23 cellular contexts compared by ENCODE assay signal in genomic region chr11:73662445-73663157, GRCh38. TPM values are rescaled to one million over a fixed set of nuclear protein-coding genes. Genes with fewer than 3 reads are reported as not detected.
A peak's percentile ranks its signal among the peaks of the same experiment; 100 is the strongest.
DNase-seq lines count a peak whose midpoint lies in the region; ATAC-seq and TF ChIP-seq lines count a peak whose summit lies in the region.
"Had no signal": no experiment of that assay in that cellular context is flagged by ENCODE, and none has a peak within 500 bp of the region (broad histone marks: within the 10 kb centered on the region; RNA-seq: fewer than 3 reads in every experiment).

No MANE protein-coding gene starts in this region.

- H3K27ac Mint-ChIP-seq in T-helper 17 cell: no peak overlapping the region
- H3K27ac Mint-ChIP-seq in stimulated activated effector memory CD8-positive, alpha-beta T cell treated with anti-CD3 and anti-CD28 coated beads, Interleukin-12 subunit alpha, Interleukin-12 subunit beta, amount 100 ng/mL, for 72 hours: peak overlapping the region; percentile 59
- H3K27ac Mint-ChIP-seq: nephron had no signal

- peaks cover 24% of the 10 kb centered on the region for H3K4me1 Mint-ChIP-seq in T-helper 17 cell
- peaks cover 19% of the 10 kb centered on the region for H3K4me1 Mint-ChIP-seq in stimulated activated effector memory CD8-positive, alpha-beta T cell treated with anti-CD3 and anti-CD28 coated beads, Interleukin-12 subunit alpha, Interleukin-12 subunit beta, amount 100 ng/mL, for 72 hours

- H3K9me3 ChIP-seq in T-helper 17 cell (ENCODE audit: control insufficient read depth, low read length, poor library complexity, severe bottlenecking): no peaks in the 10 kb centered on the region
- H3K9me3 ChIP-seq: lower lobe of right lung, pancreas, suprapubic skin had no signal

- H3K4me3 ChIP-seq in fibroblast of the aortic adventitia (ENCODE audit: low read depth, low read length): no peak overlapping the region
- H3K4me3 ChIP-seq: lower lobe of right lung, pancreas, suprapubic skin had no signal

- H3K27me3 Mint-ChIP-seq in T-helper 17 cell: no peaks in the 10 kb centered on the region
- H3K27me3 Mint-ChIP-seq: activated naive CD8-positive, alpha-beta T cell treated with anti-CD3 and anti-CD28 coated beads for 36 hours had no signal

- TF ChIP-seq CTCF in fibroblast of the aortic adventitia (IDR thresholded peaks at IDR 0.05; ENCODE audit: insufficient read depth, low read length): no peak

- peaks cover 4% of the 10 kb centered on the region for H3K36me3 Mint-ChIP-seq in T-helper 17 cell (ENCODE audit: low read depth)
- H3K36me3 Mint-ChIP-seq in stimulated activated effector memory CD8-positive, alpha-beta T cell treated with anti-CD3 and anti-CD28 coated beads, Interleukin-12 subunit alpha, Interleukin-12 subunit beta, amount 100 ng/mL, for 72 hours: peaks cover 7% of the 10 kb centered on the region
- H3K36me3 Mint-ChIP-seq: activated naive CD8-positive, alpha-beta T cell treated with anti-CD3 and anti-CD28 coated beads for 36 hours had no signal

- ATAC-seq in T-helper 17 cell: no peak
- no peak for ATAC-seq in stimulated activated effector memory CD8-positive, alpha-beta T cell treated with anti-CD3 and anti-CD28 coated beads, Interleukin-12 subunit alpha, Interleukin-12 subunit beta, amount 100 ng/mL, for 72 hours
- ATAC-seq in HG03571 (IDR thresholded peaks at IDR 0.05; ENCODE audit: unreplicated experiment): no peak
- ATAC-seq: pancreas, Right ventricle myocardium inferior had no signal

- H3K4me3 Mint-ChIP-seq in T-helper 17 cell: peak overlapping the region; percentile 21
- H3K4me3 Mint-ChIP-seq in stimulated activated effector memory CD8-positive, alpha-beta T cell treated with anti-CD3 and anti-CD28 coated beads, Interleukin-12 subunit alpha, Interleukin-12 subunit beta, amount 100 ng/mL, for 72 hours: no peak overlapping the region
- H3K4me3 Mint-ChIP-seq: activated naive CD8-positive, alpha-beta T cell treated with anti-CD3 and anti-CD28 coated beads for 36 hours had no signal

- H3K9me3 Mint-ChIP-seq in stimulated activated effector memory CD8-positive, alpha-beta T cell treated with anti-CD3 and anti-CD28 coated beads, Interleukin-12 subunit alpha, Interleukin-12 subunit beta, amount 100 ng/mL, for 72 hours: no peaks in the 10 kb centered on the region
- H3K9me3 Mint-ChIP-seq: activated naive CD8-positive, alpha-beta T cell treated with anti-CD3 and anti-CD28 coated beads for 36 hours; nephron had no signal

- DNase-seq in ELR (ENCODE audit: low read depth) (peak; percentile 19), T-helper 17 cell (no peak), fibroblast of the aortic adventitia (ENCODE audit: low read depth) (peak; percentile 15), hypothalamus (lab: John Stamatoyannopoulos, UW) (no peak), OCI-M1 (lab: John Stamatoyannopoulos, UW) (no peak)
- DNase-seq in stimulated activated effector memory CD8-positive, alpha-beta T cell treated with anti-CD3 and anti-CD28 coated beads, Interleukin-12 subunit alpha, Interleukin-12 subunit beta, amount 100 ng/mL, for 72 hours (ENCODE audit: low spot score in 2 of 2): no peak
- DNase-seq in stimulated activated CD4-positive, alpha-beta T cell treated with anti-CD3 and anti-CD28 coated beads, Interleukin-2, amount 100 ng/mL, for 48 hours: no peak
- DNase-seq: activated CD4-positive, alpha-beta T cell treated with anti-CD3 and anti-CD28 coated beads for 4 hours; activated effector memory CD4-positive, alpha-beta T cell treated with Interleukin-2 at 50 U/mL for 16 hours; activated naive CD8-positive, alpha-beta T cell treated with anti-CD3 and anti-CD28 coated beads for 36 hours; activated T-cell treated with anti-CD3 and anti-CD28 coated beads for 4 hours; C1 segment of cervical spinal cord; central memory CD4-positive, alpha-beta T cell; EL; lower lobe of right lung; NCI-H1436 treated with DMSO at 0.1 percent for 48 hours; NCI-H2107; NCI-H446; pancreas had no signal

RNA-seq across cellular contexts. Expression of gene PLEKHB1, which starts 16.2 kb away (rescaled TPM):
- total RNA-seq in T-helper 17 cell: 10 to 100 TPM; 26.5 to 33.8 TPM
- 1.1 and 1.9 TPM in 2 replicates for total RNA-seq in fibroblast of the aortic adventitia (ENCODE audit: low replicate concordance)

Comparison
In these comparisons a context has a peak if more than half of its experiments do, and no peak if none do; other contexts are left out.
1. DNase-seq: peak in ELR (single experiment) and fibroblast of the aortic adventitia (single experiment); none in T-helper 17 cell (0 of 3), stimulated activated effector memory CD8-positive, alpha-beta T cell treated with anti-CD3 and anti-CD28 coated beads, Interleukin-12 subunit alpha, Interleukin-12 subunit beta, amount 100 ng/mL, for 72 hours (0 of 2), hypothalamus (0 of 51), stimulated activated CD4-positive, alpha-beta T cell treated with anti-CD3 and anti-CD28 coated beads, Interleukin-2, amount 100 ng/mL, for 48 hours (0 of 2) and OCI-M1 (single experiment).